In genomic region chr1:226702957-226703831, GRCh38 we compare ENCODE assay signal across 8 cellular contexts. TPM values are rescaled to one million over a fixed set of nuclear protein-coding genes. Genes with fewer than 3 reads are reported as not detected.
DNase-seq lines count a peak whose midpoint lies in the region; ATAC-seq and TF ChIP-seq lines count a peak whose summit lies in the region.

No MANE protein-coding gene starts in this region.

- H3K4me3 Mint-ChIP-seq in CD4-positive, alpha-beta T cell = peak overlapping the region; percentile 84
- H3K4me3 Mint-ChIP-seq in activated T-helper 2 cell treated with anti-CD3 and anti-CD28 coated beads, Interferon-gamma antibody, Interleukin-2, Interleukin-4, amounts not matched to agents 10 μg/mL and 5 μg/mL and 100 μg/mL, durations not matched to agents 14 hours and 24 hours and 36 hours (ENCODE audit: low read depth) = peak overlapping the region; percentile 75
- peak overlapping the region; percentile 81 to 89 (median 85) for H3K4me3 Mint-ChIP-seq in nephron
- H3K4me3 Mint-ChIP-seq in stimulated activated naive CD8-positive, alpha-beta T cell treated with anti-CD3 and anti-CD28 coated beads, Interleukin-15, amount 100 ng/mL, for 72 hours = peak overlapping the region; percentile 71 to 87

- H3K9me3 ChIP-seq in CD4-positive, alpha-beta T cell (ENCODE audit: control insufficient read depth, low read length) = no peaks in the 10 kb centered on the region

- peak overlapping the region; percentile 95 for H3K27ac ChIP-seq in CD4-positive, alpha-beta T cell (ENCODE audit: low read depth, low read length)

- peaks cover 90% of the 10 kb centered on the region for H3K36me3 Mint-ChIP-seq in CD4-positive, alpha-beta T cell (ENCODE audit: low read depth)
- H3K36me3 Mint-ChIP-seq in activated T-helper 2 cell treated with anti-CD3 and anti-CD28 coated beads, Interferon-gamma antibody, Interleukin-2, Interleukin-4, amounts not matched to agents 10 μg/mL and 5 μg/mL and 100 μg/mL, durations not matched to agents 14 hours and 24 hours and 36 hours (ENCODE audit: low read depth) = peaks cover 45% of the 10 kb centered on the region
- no peaks in the 10 kb centered on the region for H3K36me3 Mint-ChIP-seq in nephron (ENCODE audit: low read depth)

- no peaks in the 10 kb centered on the region for H3K9me3 Mint-ChIP-seq in CD4-positive, alpha-beta T cell
- no peaks in the 10 kb centered on the region for H3K9me3 Mint-ChIP-seq in activated T-helper 2 cell treated with anti-CD3 and anti-CD28 coated beads, Interferon-gamma antibody, Interleukin-2, Interleukin-4, amounts not matched to agents 10 μg/mL and 5 μg/mL and 100 μg/mL, durations not matched to agents 14 hours and 24 hours and 36 hours
- no peaks in the 10 kb centered on the region for H3K9me3 Mint-ChIP-seq in nephron
- H3K9me3 Mint-ChIP-seq in stimulated activated naive CD8-positive, alpha-beta T cell treated with anti-CD3 and anti-CD28 coated beads, Interleukin-15, amount 100 ng/mL, for 72 hours = no peaks in the 10 kb centered on the region

- POLR2A ChIA-PET in CD4-positive, alpha-beta T cell (lab: Charles Lee) = interaction anchor here (0.8 to 3.2 kb wide), 13 partner anchors 10 to 295 kb away, joined by 3 to 14 read pairs (median 4); partner anchors contain the start of genes ITPKB and PARP1

- H3K27me3 Mint-ChIP-seq in CD4-positive, alpha-beta T cell = no peaks in the 10 kb centered on the region
- no peaks in the 10 kb centered on the region for H3K27me3 Mint-ChIP-seq in activated T-helper 2 cell treated with anti-CD3 and anti-CD28 coated beads, Interferon-gamma antibody, Interleukin-2, Interleukin-4, amounts not matched to agents 10 μg/mL and 5 μg/mL and 100 μg/mL, durations not matched to agents 14 hours and 24 hours and 36 hours (ENCODE audit: low read depth)
- no peaks in the 10 kb centered on the region for H3K27me3 Mint-ChIP-seq in nephron (ENCODE audit: low read depth)
- no peaks in the 10 kb centered on the region for H3K27me3 Mint-ChIP-seq in stimulated activated naive CD8-positive, alpha-beta T cell treated with anti-CD3 and anti-CD28 coated beads, Interleukin-15, amount 100 ng/mL, for 72 hours

- H3K4me3 ChIP-seq in fibroblast of pulmonary artery (replicated peaks; ENCODE audit: low read depth, low read length) = peak overlapping the region; percentile 57

- intact Hi-C loops in CD4-positive, alpha-beta T cell (cut with DNase I, micrococcal nuclease) = loop anchor here in 1 of 2 experiments (1.0 to 10.0 kb wide), 4 partner anchors 26 to 122 kb away; partner anchors contain the start of gene ITPKB
- intact Hi-C loops in activated T-helper 2 cell treated with anti-CD3 and anti-CD28 coated beads, Interferon-gamma antibody, Interleukin-2, Interleukin-4, amounts not matched to agents 10 μg/mL and 5 μg/mL and 100 μg/mL, durations not matched to agents 14 hours and 24 hours and 36 hours (cut with micrococcal nuclease) = loop anchor here (2.0 to 5.0 kb wide), 3 partner anchors 24 to 76 kb away; partner anchors contain the start of gene ITPKB

- peak overlapping the region; percentile 95 for H3K27ac Mint-ChIP-seq in CD4-positive, alpha-beta T cell
- H3K27ac Mint-ChIP-seq in activated T-helper 2 cell treated with anti-CD3 and anti-CD28 coated beads, Interferon-gamma antibody, Interleukin-2, Interleukin-4, amounts not matched to agents 10 μg/mL and 5 μg/mL and 100 μg/mL, durations not matched to agents 14 hours and 24 hours and 36 hours = peak overlapping the region; percentile 84
- H3K27ac Mint-ChIP-seq in nephron = peak overlapping the region; percentile 98 to 99 (median 99)
- H3K27ac Mint-ChIP-seq in stimulated activated naive CD8-positive, alpha-beta T cell treated with anti-CD3 and anti-CD28 coated beads, Interleukin-15, amount 100 ng/mL, for 72 hours = peak overlapping the region; percentile 43 to 98

- H3K27me3 ChIP-seq in CD4-positive, alpha-beta T cell (ENCODE audit: control insufficient read depth, insufficient read depth, low read length) = no peaks in the 10 kb centered on the region

- peaks cover 91% of the 10 kb centered on the region for H3K4me1 Mint-ChIP-seq in CD4-positive, alpha-beta T cell (ENCODE audit: low read depth)
- H3K4me1 Mint-ChIP-seq in activated T-helper 2 cell treated with anti-CD3 and anti-CD28 coated beads, Interferon-gamma antibody, Interleukin-2, Interleukin-4, amounts not matched to agents 10 μg/mL and 5 μg/mL and 100 μg/mL, durations not matched to agents 14 hours and 24 hours and 36 hours (ENCODE audit: low read depth) = peaks cover 59% of the 10 kb centered on the region
- H3K4me1 Mint-ChIP-seq in nephron = peaks cover 57% of the 10 kb centered on the region
- peaks cover 96% of the 10 kb centered on the region for H3K4me1 Mint-ChIP-seq in stimulated activated naive CD8-positive, alpha-beta T cell treated with anti-CD3 and anti-CD28 coated beads, Interleukin-15, amount 100 ng/mL, for 72 hours

- peak; percentile 56 to 86 (median 70) for DNase-seq in CD4-positive, alpha-beta T cell
- DNase-seq in RKO (ENCODE audit: low spot score) (peak; percentile 81), fibroblast of pulmonary artery (ENCODE audit: low read depth) (peak; percentile 56)
- peak; percentile 76 for DNase-seq in activated T-helper 2 cell treated with anti-CD3 and anti-CD28 coated beads, Interferon-gamma antibody, Interleukin-2, Interleukin-4, amounts not matched to agents 10 μg/mL and 5 μg/mL and 100 μg/mL, durations not matched to agents 14 hours and 24 hours and 36 hours (ENCODE audit: low spot score)
- DNase-seq in stimulated activated naive CD8-positive, alpha-beta T cell treated with anti-CD3 and anti-CD28 coated beads, Interleukin-15, amount 100 ng/mL, for 72 hours = peak; percentile 76 to 87

- ATAC-seq in CD4-positive, alpha-beta T cell (ENCODE audit: poor library complexity) = peak; percentile 71
- ATAC-seq in GM19372 (IDR thresholded peaks at IDR 0.05; ENCODE audit: low read depth, unreplicated experiment) (peak; percentile 76), HG03521 (IDR thresholded peaks at IDR 0.05; ENCODE audit: unreplicated experiment) (peak; percentile 83)
- peak; percentile 86 for ATAC-seq in stimulated activated naive CD8-positive, alpha-beta T cell treated with anti-CD3 and anti-CD28 coated beads, Interleukin-15, amount 100 ng/mL, for 72 hours

- no peak for TF ChIP-seq CTCF in CD4-positive, alpha-beta T cell (IDR thresholded peaks at IDR 0.05)
- TF ChIP-seq CTCF in fibroblast of pulmonary artery (IDR thresholded peaks at IDR 0.05; ENCODE audit: low read length, missing control alignments) (no peak), nephron (IDR thresholded peaks at IDR 0.05; ENCODE audit: unreplicated experiment in 3 of 3) (no peak)

- CTCF ChIA-PET in CD4-positive, alpha-beta T cell (lab: Charles Lee) = interaction anchor here (1.0 to 2.1 kb wide), 5 partner anchors 10 to 125 kb away, joined by 3 to 6 read pairs (median 3); partner anchors contain the start of gene ITPKB

RNA-seq across cellular contexts. Expression of gene ITPKB, which starts 35.9 kb away (rescaled TPM):
- 100 to 1,000 TPM; 565 to 583 TPM for total RNA-seq in CD4-positive, alpha-beta T cell
- total RNA-seq in activated T-helper 2 cell treated with anti-CD3 and anti-CD28 coated beads, Interferon-gamma antibody, Interleukin-2, Interleukin-4, amounts not matched to agents 10 μg/mL and 5 μg/mL and 100 μg/mL, durations not matched to agents 14 hours and 24 hours and 36 hours = 27.6 and 30.0 TPM in 2 replicates

Comparison
In these comparisons a context has a peak if more than half of its experiments do, and no peak if none do; other contexts are left out.
1. Peak in every context shown above with its lines: DNase-seq, ATAC-seq, H3K4me3 ChIP-seq and H3K27ac ChIP-seq.
2. RNA of gene ITPKB, which starts 35.9 kb away (total RNA-seq): 565 to 583 TPM in CD4-positive, alpha-beta T cell; 27.6 to 30.0 TPM in activated T-helper 2 cell treated with anti-CD3 and anti-CD28 coated beads, Interferon-gamma antibody, Interleukin-2, Interleukin-4, amounts not matched to agents 10 μg/mL and 5 μg/mL and 100 μg/mL, durations not matched to agents 14 hours and 24 hours and 36 hours; every median in the first group is over 10 times any median in the second.